ENCODE assay signal across 14 cellular contexts in genomic region chr1:48790397-48790796, GRCh38.
DNase-seq lines count a peak whose midpoint lies in the region; ATAC-seq lines count a peak whose summit lies in the region.
"Had no signal": no experiment of that assay in that cellular context is flagged by ENCODE, and none has a peak within 500 bp of the region (broad histone marks: within the 10 kb centered on the region; RNA-seq: fewer than 3 reads in every experiment).

No MANE protein-coding gene starts in this region.

- DNase-seq in memory B cell (ENCODE audit: low spot score in 2 of 2) (no peak), GM03348 (ENCODE audit: low spot score) (no peak), AML-193 (lab: John Stamatoyannopoulos, UW) (no peak), HCEC 1CT (no peak), RKO (ENCODE audit: low spot score) (no peak)
- DNase-seq: activated gamma-delta T cell treated with Interleukin-2 at 50 U/mL for 16 hours; CD8-positive, alpha-beta T cell; immature natural killer cell; naive thymus-derived CD8-positive, alpha-beta T cell; NCI-H2029 treated with DMSO at 0.1 percent for 48 hours; RPMI8226 had no signal

- peaks cover 53% of the 10 kb centered on the region for H3K4me1 Mint-ChIP-seq in memory B cell
- H3K4me1 Mint-ChIP-seq: immature natural killer cell had no signal

- ATAC-seq in GM18511 (IDR thresholded peaks at IDR 0.05; ENCODE audit: unreplicated experiment): peak; percentile 46
- peak; percentile 68 for ATAC-seq in GM21526 (IDR thresholded peaks at IDR 0.05; ENCODE audit: low FRiP score, unreplicated experiment)
- ATAC-seq in HG03457 (IDR thresholded peaks at IDR 0.05; ENCODE audit: unreplicated experiment): peak; percentile 32
- ATAC-seq in memory B cell (ENCODE audit: low read depth): no peak
- ATAC-seq: CD8-positive, alpha-beta T cell; naive thymus-derived CD8-positive, alpha-beta T cell had no signal

- H3K36me3 Mint-ChIP-seq in memory B cell: peaks cover 4% of the 10 kb centered on the region
- H3K36me3 Mint-ChIP-seq: CD8-positive, alpha-beta T cell; immature natural killer cell; naive thymus-derived CD8-positive, alpha-beta T cell had no signal

- peaks cover 3% of the 10 kb centered on the region for H3K9me3 Mint-ChIP-seq in memory B cell
- H3K9me3 Mint-ChIP-seq: CD8-positive, alpha-beta T cell had no signal

- no peaks in the 10 kb centered on the region for H3K27me3 Mint-ChIP-seq in memory B cell

- no peak overlapping the region for H3K4me3 Mint-ChIP-seq in memory B cell
- H3K4me3 Mint-ChIP-seq: CD8-positive, alpha-beta T cell; immature natural killer cell; naive thymus-derived CD8-positive, alpha-beta T cell had no signal

- peak overlapping the region; percentile 79 for H3K27ac Mint-ChIP-seq in memory B cell
- H3K27ac Mint-ChIP-seq: CD8-positive, alpha-beta T cell; immature natural killer cell had no signal
